Comparison of ENCODE assay signal across 24 cellular contexts in the genomic region with DNA sequence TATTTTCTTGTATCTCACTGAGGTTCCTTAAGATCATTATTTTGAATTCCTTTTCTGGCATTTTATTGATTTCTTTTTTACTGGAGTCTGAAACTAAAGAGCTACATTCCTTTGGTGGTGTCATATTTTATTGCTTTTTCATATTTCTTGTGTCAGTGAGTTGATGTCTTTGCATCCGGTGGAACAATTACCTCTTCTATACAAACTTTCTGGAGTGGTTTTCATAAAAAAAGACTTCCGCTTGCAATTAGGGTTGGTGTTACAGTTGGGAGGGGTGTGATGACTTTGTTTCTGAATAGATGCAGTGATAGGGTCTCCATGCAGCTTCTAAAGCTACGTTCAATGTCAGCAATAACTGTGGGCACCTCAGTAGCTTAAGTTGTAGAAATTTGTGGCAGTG.
"Had no signal": no experiment of that assay in that cellular context is flagged by ENCODE, and none has a peak within 500 bp of the region (broad histone marks: within the 10 kb centered on the region; RNA-seq: fewer than 3 reads in every experiment).

No MANE protein-coding gene starts in this region.

- H3K9me3 ChIP-seq: colonic mucosa, esophagus squamous epithelium, gastrocnemius medialis, right lobe of liver, stomach had no signal

- H3K4me3 Mint-ChIP-seq: activated naive CD8-positive, alpha-beta T cell; activated T-cell treated with anti-CD3 and anti-CD28 coated beads, Interleukin-2, amount 50 U/mL, for 24 hours; activated T-helper 17 cell treated with anti-CD3 and anti-CD28 coated beads, Interleukin-2, amount 50 U/mL, for 72 hours; nephron progenitor cell; stimulated activated effector memory CD8-positive, alpha-beta T cell treated with anti-CD3 and anti-CD28 coated beads, Interleukin-12 subunit alpha, Interleukin-12 subunit beta, amount 100 ng/mL, for 72 hours had no signal

- H3K27me3 Mint-ChIP-seq: activated naive CD8-positive, alpha-beta T cell; activated T-cell treated with anti-CD3 and anti-CD28 coated beads, Interleukin-2, amount 50 U/mL, for 24 hours; activated T-helper 17 cell treated with anti-CD3 and anti-CD28 coated beads, Interleukin-2, amount 50 U/mL, for 72 hours; effector memory CD8-positive, alpha-beta T cell had no signal

- H3K4me1 ChIP-seq: colonic mucosa had no signal

- H3K36me3 ChIP-seq: adrenal gland, colonic mucosa, esophagus squamous epithelium, gastrocnemius medialis, right lobe of liver, stomach had no signal

- H3K27ac ChIP-seq: adrenal gland, colonic mucosa, dorsolateral prefrontal cortex, esophagus squamous epithelium, gastrocnemius medialis, right lobe of liver had no signal

- H3K9me3 Mint-ChIP-seq: activated T-helper 17 cell treated with anti-CD3 and anti-CD28 coated beads, Interleukin-2, amount 50 U/mL, for 72 hours; effector memory CD8-positive, alpha-beta T cell; nephron progenitor cell; stimulated activated effector memory CD8-positive, alpha-beta T cell treated with anti-CD3 and anti-CD28 coated beads, Interleukin-12 subunit alpha, Interleukin-12 subunit beta, amount 100 ng/mL, for 72 hours had no signal

- H3K27me3 ChIP-seq: adrenal gland, colonic mucosa, dorsolateral prefrontal cortex, esophagus squamous epithelium, gastrocnemius medialis, right lobe of liver, stomach had no signal

- H3K27ac Mint-ChIP-seq: activated naive CD8-positive, alpha-beta T cell; activated T-cell treated with anti-CD3 and anti-CD28 coated beads, Interleukin-2, amount 50 U/mL, for 24 hours; activated T-helper 17 cell treated with anti-CD3 and anti-CD28 coated beads, Interleukin-2, amount 50 U/mL, for 72 hours; nephron progenitor cell; stimulated activated effector memory CD8-positive, alpha-beta T cell treated with anti-CD3 and anti-CD28 coated beads, Interleukin-12 subunit alpha, Interleukin-12 subunit beta, amount 100 ng/mL, for 72 hours had no signal

- H3K4me3 ChIP-seq: adrenal gland, colonic mucosa, dorsolateral prefrontal cortex, esophagus squamous epithelium, gastrocnemius medialis, right lobe of liver, stomach had no signal

- DNase-seq: activated CD4-positive, alpha-beta T cell treated with anti-CD3 and anti-CD28 coated beads for 1 hour; activated CD4-positive, alpha-beta T cell treated with anti-CD3 and anti-CD28 coated beads, Interleukin-2, amount 50 U/mL, for 1 hour; activated T-cell treated with anti-CD3 and anti-CD28 coated beads, Interleukin-2, amount 50 U/mL, for 24 hours; adrenal gland; central memory CD4-positive, alpha-beta T cell; colonic mucosa; dorsolateral prefrontal cortex; effector memory CD8-positive, alpha-beta T cell; esophagus squamous epithelium; hypothalamus; nephron progenitor cell; nucleus accumbens; small intestine; stimulated activated CD4-positive, alpha-beta T cell treated with anti-CD3 and anti-CD28 coated beads, Interleukin-2, amount 100 ng/mL, for 24 hours; stomach; T-helper 9 cell; trophoblast cell had no signal

- FAIRE-seq: endothelial cell of umbilical vein, islet of Langerhans, small intestine had no signal
